Comparison of ENCODE assay signal across 10 cellular contexts in genomic region chr3:9135930-9136525, GRCh38.
DNase-seq lines count a peak whose midpoint lies in the region; ATAC-seq and TF ChIP-seq lines count a peak whose summit lies in the region.
"Had no signal": no experiment of that assay in that cellular context is flagged by ENCODE, and none has a peak within 500 bp of the region (broad histone marks: within the 10 kb centered on the region; RNA-seq: fewer than 3 reads in every experiment).

No MANE protein-coding gene starts in this region.

- no peak overlapping the region for H2AFZ ChIP-seq in neural cell (ENCODE audit: low read depth, low read length)

- H3K9me3 Mint-ChIP-seq in natural killer cell: no peaks in the 10 kb centered on the region
- H3K9me3 Mint-ChIP-seq in natural killer cell treated with Interleukin-12 subunit alpha and Interleukin-12 subunit beta and Interleukin-15 and Interleukin-18, amount 100 ng/mL, for 72 hours: peaks cover 3% of the 10 kb centered on the region

- peaks cover 11 to 47% of the 10 kb centered on the region in 2 donors for H3K27me3 Mint-ChIP-seq in natural killer cell (ENCODE audit: low read depth in 2 of 2)
- H3K27me3 Mint-ChIP-seq in natural killer cell treated with Interleukin-12 subunit alpha and Interleukin-12 subunit beta and Interleukin-15 and Interleukin-18, amount 100 ng/mL, for 72 hours: peaks cover 26 to 33% of the 10 kb centered on the region in 2 donors

- peak overlapping the region; percentile 21 for H3K4me2 ChIP-seq in neural cell (ENCODE audit: low read length)

- no peak overlapping the region for H3K27ac ChIP-seq in neural cell (ENCODE audit: low read length)
- H3K27ac ChIP-seq in urinary bladder (ENCODE audit: low read depth): no peak overlapping the region
- H3K27ac ChIP-seq: SJCRH30 had no signal

- H3K9ac ChIP-seq in neural cell (ENCODE audit: low read length): peak overlapping the region; percentile 27

- no peaks in the 10 kb centered on the region for H3K9me2 ChIP-seq in neural cell (ENCODE audit: insufficient read depth, low read length)

- peak in 1 of 3 donors; percentile 30 for ATAC-seq in natural killer cell
- no peak for ATAC-seq in natural killer cell treated with Interleukin-12 subunit alpha and Interleukin-12 subunit beta and Interleukin-15 and Interleukin-18, amount 100 ng/mL, for 72 hours
- ATAC-seq: CD8-positive, alpha-beta T cell had no signal

- TF ChIP-seq CTCF in natural killer cell (IDR thresholded peaks at IDR 0.05) (no peak), neural cell (IDR thresholded peaks at IDR 0.05; ENCODE audit: poor library complexity, severe bottlenecking) (no peak)

- intact Hi-C loops in natural killer cell (cut with micrococcal nuclease): no loop called here

- H3K4me1 ChIP-seq in urinary bladder (ENCODE audit: insufficient read depth) (peaks cover 2% of the 10 kb centered on the region), HAP-1 (no peaks in the 10 kb centered on the region)
- H3K4me1 ChIP-seq: SJCRH30 had no signal

- in situ Hi-C loops in HAP-1 (cut with MboI; ENCODE audit: low sequenced_read_pairs): no loop called here

- H3K27me3 ChIP-seq in neural cell (ENCODE audit: insufficient read depth, low read depth, low read length) (no peaks in the 10 kb centered on the region), HAP-1 (ENCODE audit: low read depth) (no peaks in the 10 kb centered on the region)
- H3K27me3 ChIP-seq: SJCRH30 had no signal

- TF ChIP-seq RAD21 in neural cell (conservative IDR thresholded peaks at IDR 0.05): no peak

- H3K4me1 Mint-ChIP-seq in natural killer cell: no peaks in the 10 kb centered on the region
- peaks cover 0 to 2% of the 10 kb centered on the region in 2 donors for H3K4me1 Mint-ChIP-seq in natural killer cell treated with Interleukin-12 subunit alpha and Interleukin-12 subunit beta and Interleukin-15 and Interleukin-18, amount 100 ng/mL, for 72 hours (ENCODE audit: low read depth in 2 of 2)

- H3K27ac Mint-ChIP-seq in natural killer cell: no peak overlapping the region
- no peak overlapping the region for H3K27ac Mint-ChIP-seq in natural killer cell treated with Interleukin-12 subunit alpha and Interleukin-12 subunit beta and Interleukin-15 and Interleukin-18, amount 100 ng/mL, for 72 hours
- H3K27ac Mint-ChIP-seq: CD8-positive, alpha-beta T cell had no signal

- peaks cover 37% of the 10 kb centered on the region for H3K79me2 ChIP-seq in neural cell (replicated peaks; ENCODE audit: insufficient read depth, low read length)

- H3K36me3 ChIP-seq in neural cell (ENCODE audit: insufficient read depth, low read length) (no peaks in the 10 kb centered on the region), urinary bladder (ENCODE audit: insufficient read depth) (no peaks in the 10 kb centered on the region), HAP-1 (replicated peaks) (no peaks in the 10 kb centered on the region)
- H3K36me3 ChIP-seq: SJCRH30 had no signal

- H3K36me3 Mint-ChIP-seq in natural killer cell: no peaks in the 10 kb centered on the region
- no peaks in the 10 kb centered on the region for H3K36me3 Mint-ChIP-seq in natural killer cell treated with Interleukin-12 subunit alpha and Interleukin-12 subunit beta and Interleukin-15 and Interleukin-18, amount 100 ng/mL, for 72 hours
- H3K36me3 Mint-ChIP-seq: CD8-positive, alpha-beta T cell had no signal

- no peaks in the 10 kb centered on the region for H3F3A ChIP-seq in neural cell (ENCODE audit: insufficient read depth, low read length, poor library complexity, severe bottlenecking)

- WGBS in urinary bladder: 16% methylated on average over 53 of the region's 56 CpGs

- H3K4me3 Mint-ChIP-seq in natural killer cell: peak overlapping the region; percentile 52
- H3K4me3 Mint-ChIP-seq in natural killer cell treated with Interleukin-12 subunit alpha and Interleukin-12 subunit beta and Interleukin-15 and Interleukin-18, amount 100 ng/mL, for 72 hours: no peak overlapping the region
- H3K4me3 Mint-ChIP-seq: CD8-positive, alpha-beta T cell had no signal

- H3K4me3 ChIP-seq in neural cell (ENCODE audit: low read length) (peak overlapping the region; percentile 62), urinary bladder (ENCODE audit: low read depth, low read length) (peak overlapping the region; percentile 34), HAP-1 (no peak overlapping the region)
- H3K4me3 ChIP-seq: SJCRH30 had no signal

- DNase-seq in natural killer cell (no peak), globus pallidus (ENCODE audit: low spot score) (peak; percentile 50), germinal center (ENCODE audit: low spot score) (no peak), HAP-1 (ENCODE audit: low spot score in 2 of 2) (no peak), OCI-M1 (lab: John Stamatoyannopoulos, UW) (no peak)
- no peak for DNase-seq in natural killer cell treated with Interleukin-12 subunit alpha and Interleukin-12 subunit beta and Interleukin-15 and Interleukin-18, amount 100 ng/mL, for 72 hours (ENCODE audit: low spot score)
- DNase-seq: CD8-positive, alpha-beta T cell; SJCRH30 had no signal

- H3K9me3 ChIP-seq in neural cell (ENCODE audit: low read length) (no peaks in the 10 kb centered on the region), HAP-1 (no peaks in the 10 kb centered on the region)
- H3K9me3 ChIP-seq: SJCRH30 had no signal

- no peak for TF ChIP-seq EP300 in neural cell (conservative IDR thresholded peaks at IDR 0.05; ENCODE audit: poor library complexity, severe bottlenecking)

- peaks cover 4% of the 10 kb centered on the region for H4K20me1 ChIP-seq in neural cell (ENCODE audit: insufficient read depth)

TF ChIP-seq in neural cell, 6 proteins besides CTCF, POLR2A, EP300 and RAD21:
- TF ChIP-seq REST (IDR thresholded peaks at IDR 0.05; ENCODE audit: borderline replicate concordance): peak; percentile 31
- TF ChIP-seq TAF1 (IDR thresholded peaks at IDR 0.05; ENCODE audit: low read depth): no peak
- TF ChIP-seq MXI1 (conservative IDR thresholded peaks at IDR 0.05; ENCODE audit: poor library complexity, severe bottlenecking): peak; percentile 37
